In genomic region chr2:184091456-184091855, GRCh38 we compare ENCODE assay signal across 7 cellular contexts.
"Had no signal": no experiment of that assay in that cellular context is flagged by ENCODE, and none has a peak within 500 bp of the region (broad histone marks: within the 10 kb centered on the region; RNA-seq: fewer than 3 reads in every experiment).

No MANE protein-coding gene starts in this region.

- H3K9me3 ChIP-seq: HAP-1 had no signal

- H3K36me3 ChIP-seq: HAP-1 had no signal

- ATAC-seq: HCT116 had no signal

- H3K27ac ChIP-seq: HL-60 had no signal

- H3K4me1 ChIP-seq: HAP-1 had no signal

- DNase-seq: GOT3, H7, HFFc6, KG1 had no signal

- H3K4me3 ChIP-seq: HAP-1 had no signal
